Comparison of ENCODE assay signal across 8 cellular contexts in the genomic region with DNA sequence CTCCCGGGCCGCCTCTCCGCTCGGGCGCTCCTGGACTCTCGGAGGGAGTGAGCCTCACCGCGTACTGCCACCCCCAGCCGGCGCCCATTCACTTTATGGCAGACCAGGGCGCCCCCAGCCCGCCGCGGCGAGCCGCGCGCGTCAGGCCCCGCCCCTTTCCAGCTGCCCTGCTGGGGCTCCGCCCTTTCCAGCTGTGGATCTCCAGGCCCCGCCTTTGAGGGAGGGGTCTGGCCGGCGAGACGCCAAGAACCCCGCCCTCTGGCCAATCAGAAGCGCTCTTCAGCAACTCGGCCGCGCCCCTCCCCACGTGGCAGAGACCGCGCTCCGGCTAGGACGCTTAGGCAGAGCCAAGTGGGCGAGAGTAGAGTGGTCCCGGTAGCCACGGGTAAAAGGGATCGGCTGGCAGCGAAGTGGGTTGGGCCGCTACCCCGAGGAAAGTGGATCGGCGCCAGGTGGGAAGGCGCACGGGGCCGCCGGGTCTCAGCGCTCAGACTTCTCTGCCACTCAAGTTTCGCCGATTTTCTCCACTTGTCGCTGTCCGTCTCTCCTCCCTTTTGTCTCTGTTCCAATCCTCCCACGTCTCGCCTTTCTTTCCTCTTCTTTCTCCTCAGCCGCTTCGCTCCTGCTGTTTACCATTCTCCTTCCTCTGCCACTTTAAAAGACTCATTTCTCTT. TPM values are rescaled to one million over a fixed set of nuclear protein-coding genes. Genes with fewer than 3 reads are reported as not detected.
DNase-seq lines count a peak whose midpoint lies in the region; ATAC-seq, FAIRE-seq and TF ChIP-seq lines count a peak whose summit lies in the region.

Gene PITX3, minus strand, starts transcription at position 69 of the 674 bp plus-strand sequence. CDS start 9,432 bp downstream, outside the sequence.

- CTCF ChIA-PET in BJ (lab: Yijun Ruan, JAX) = interaction anchor here (1.0 to 17.7 kb wide), 5 partner anchors 10 to 158 kb away, joined by 4 to 658 read pairs (median 19); no protein-coding TSS in a partner anchor

- H3K4me3 ChIP-seq in BJ (ENCODE audit: low read depth, low read length) (peak within 1 kb of the TSS; percentile 64), SJCRH30 (peak within 1 kb of the TSS; percentile 79), neuron (ENCODE audit: low read length) (peak within 1 kb of the TSS; percentile 44)

- H3K27ac ChIP-seq in SJCRH30 = peak within 1 kb of the TSS; percentile 95
- H3K27ac ChIP-seq in foreskin keratinocyte = no peak within 1 kb of the TSS

- FAIRE-seq in GM19239 (lab: Jason Lieb, UNC) = peak; percentile 89

- peaks cover 33% of the 10 kb centered on the region for H3K4me1 Mint-ChIP-seq in stimulated activated naive CD8-positive, alpha-beta T cell treated with anti-CD3 and anti-CD28 coated beads, Interleukin-15, amount 100 ng/mL, for 72 hours

- H3K27ac Mint-ChIP-seq in stimulated activated naive CD8-positive, alpha-beta T cell treated with anti-CD3 and anti-CD28 coated beads, Interleukin-15, amount 100 ng/mL, for 72 hours = no peak within 1 kb of the TSS

- peak within 1 kb of the TSS; percentile 84 to 86 for H3K4me3 Mint-ChIP-seq in stimulated activated naive CD8-positive, alpha-beta T cell treated with anti-CD3 and anti-CD28 coated beads, Interleukin-15, amount 100 ng/mL, for 72 hours

- ATAC-seq in foreskin keratinocyte = peak; percentile 49
- peak; percentile 65 for ATAC-seq in stimulated activated naive CD8-positive, alpha-beta T cell treated with anti-CD3 and anti-CD28 coated beads, Interleukin-15, amount 100 ng/mL, for 72 hours

- H3K27me3 ChIP-seq in BJ (ENCODE audit: control insufficient read depth, insufficient read depth, low read length) (peaks cover 22% of the 10 kb centered on the region), SJCRH30 (no peaks in the 10 kb centered on the region), foreskin keratinocyte (peaks cover 31% of the 10 kb centered on the region), neuron (ENCODE audit: insufficient read depth, low read length) (peaks cover 53% of the 10 kb centered on the region)

- H2AFZ ChIP-seq in neuron (ENCODE audit: low read depth, low read length) = peak within 1 kb of the TSS; percentile 2

- H3K9me3 Mint-ChIP-seq in stimulated activated naive CD8-positive, alpha-beta T cell treated with anti-CD3 and anti-CD28 coated beads, Interleukin-15, amount 100 ng/mL, for 72 hours = no peaks in the 10 kb centered on the region

- DNase-seq in BJ (ENCODE audit: low read depth) = peak; percentile 45
- peak; percentile 96 for DNase-seq in GM19239 (ENCODE audit: insufficient read length, low spot score)
- peak; percentile 87 for DNase-seq in HPDE6-E6E7 (ENCODE audit: extremely low spot score)
- peak; percentile 100 for DNase-seq in SJCRH30
- DNase-seq in activated gamma-delta T cell treated with anti-CD3 and anti-CD28 coated beads, Interleukin-2, amount 50 U/mL, for 16 hours (ENCODE audit: low read depth) = peak; percentile 80
- DNase-seq in foreskin keratinocyte = peak; percentile 55 to 73
- DNase-seq in stimulated activated naive CD8-positive, alpha-beta T cell treated with anti-CD3 and anti-CD28 coated beads, Interleukin-15, amount 100 ng/mL, for 72 hours = peak; percentile 91 to 92

- H3K27me3 Mint-ChIP-seq in stimulated activated naive CD8-positive, alpha-beta T cell treated with anti-CD3 and anti-CD28 coated beads, Interleukin-15, amount 100 ng/mL, for 72 hours = peaks cover 59% of the 10 kb centered on the region

- H3K36me3 ChIP-seq in BJ (ENCODE audit: control insufficient read depth, insufficient read depth, low read length) (no peaks in the 10 kb centered on the region), SJCRH30 (peaks cover 17% of the 10 kb centered on the region), neuron (ENCODE audit: insufficient read depth, low read length) (no peaks in the 10 kb centered on the region)

- TF ChIP-seq CTCF in BJ (IDR thresholded peaks at IDR 0.05; ENCODE audit: insufficient read depth, low read depth, low read length) (no peak), foreskin keratinocyte (conservative IDR thresholded peaks at IDR 0.05) (no peak)

- no peaks in the 10 kb centered on the region for H3K9me3 ChIP-seq in SJCRH30 (replicated peaks)
- no peaks in the 10 kb centered on the region for H3K9me3 ChIP-seq in neuron (ENCODE audit: low read length)

- POLR2A ChIA-PET in BJ (lab: Charles Lee) = interaction anchor here (0.6 kb wide), 1 partner anchor 1198 kb away, joined by 3 read pairs; no protein-coding TSS in a partner anchor

- peaks cover 38% of the 10 kb centered on the region for H3K4me1 ChIP-seq in SJCRH30
- peaks cover 8% of the 10 kb centered on the region for H3K4me1 ChIP-seq in foreskin keratinocyte
- H3K4me1 ChIP-seq in neuron (ENCODE audit: insufficient read depth, low read length) = peaks cover 26% of the 10 kb centered on the region

RNA-seq across cellular contexts. Expression of gene PITX3, which starts in this region (rescaled TPM):
- polyA plus RNA-seq in BJ (2011; rRNA removed) (not detected in 2 replicates), foreskin keratinocyte (0.03 TPM in 1 of 2 replicates, not detected in the other)
- not detected in 2 replicates for polyA minus RNA-seq in BJ (2011; rRNA and poly(A)+ RNA removed)
- 105 and 111 TPM in 2 replicates for total RNA-seq in SJCRH30 (2014; rRNA removed; shearing (Covaris generic))
- total RNA-seq in foreskin keratinocyte = not detected in 2 replicates

Comparison
In these comparisons a context has a peak if more than half of its experiments do, and no peak if none do; other contexts are left out.
1. RNA of gene PITX3 (total RNA-seq): 105 to 111 TPM in SJCRH30; not detected in foreskin keratinocyte; every median in the first group is over 100 times any median in the second.
2. Peak in DNase-seq and H3K4me3 ChIP-seq in BJ; RNA of the gene not detected or under 1 TPM.
3. Peak in DNase-seq and ATAC-seq in foreskin keratinocyte; RNA of the gene not detected or under 1 TPM.
4. DNase-seq: peak in every context shown above with its lines; median percentile 100 in SJCRH30; 96 in GM19239; 92 in stimulated activated naive CD8-positive, alpha-beta T cell treated with anti-CD3 and anti-CD28 coated beads, Interleukin-15, amount 100 ng/mL, for 72 hours; 87 in HPDE6-E6E7; 80 in activated gamma-delta T cell treated with anti-CD3 and anti-CD28 coated beads, Interleukin-2, amount 50 U/mL, for 16 hours; 64 in foreskin keratinocyte; 45 in BJ.
5. Peak in every context shown above with its lines, with median percentiles within 50 percentile points of each other: H3K4me3 ChIP-seq.